Comparison of ENCODE assay signal across 9 cellular contexts in the genomic region with DNA sequence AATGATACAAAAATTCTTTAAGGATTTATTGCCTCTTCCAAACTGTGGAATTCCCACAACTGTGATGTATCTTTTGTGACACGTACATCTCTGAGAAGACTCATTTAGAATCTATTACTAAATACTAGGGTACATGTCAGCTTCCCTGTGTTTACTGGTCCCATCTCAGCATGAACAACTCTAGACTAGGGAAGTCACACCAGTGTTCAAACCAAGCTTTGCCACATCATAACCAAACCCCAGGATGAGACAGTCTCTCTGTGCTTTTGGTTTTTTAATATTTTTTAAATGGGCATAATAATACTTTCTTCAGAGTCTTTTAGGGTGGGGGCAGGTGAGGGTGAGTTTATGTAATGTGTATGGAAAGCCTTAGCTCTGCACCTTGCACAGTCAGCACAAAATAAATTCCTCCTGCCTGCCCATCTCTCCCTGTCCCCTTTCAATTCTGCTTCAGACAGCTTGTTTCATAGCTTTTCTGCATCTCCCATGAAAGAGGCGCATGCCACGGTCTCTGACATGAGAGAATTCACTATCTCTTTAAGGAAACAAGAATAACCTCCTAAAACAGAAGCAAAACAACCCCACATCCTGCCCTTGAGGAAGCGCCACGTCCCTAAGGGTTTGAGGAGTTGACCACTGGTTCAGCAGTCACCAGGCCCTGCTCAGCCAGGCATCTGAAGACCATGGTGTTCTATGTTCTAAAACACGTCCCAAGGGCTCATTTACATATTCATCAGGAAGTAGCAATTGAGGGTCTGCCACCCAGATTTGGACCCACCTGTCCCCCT.
DNase-seq lines count a peak whose midpoint lies in the region; ATAC-seq and TF ChIP-seq lines count a peak whose summit lies in the region.
"Had no signal": no experiment of that assay in that cellular context is flagged by ENCODE, and none has a peak within 500 bp of the region (broad histone marks: within the 10 kb centered on the region; RNA-seq: fewer than 3 reads in every experiment).

No MANE protein-coding gene starts in this region.

- TF ChIP-seq EP300 in SK-N-SH (IDR thresholded peaks at IDR 0.05; ENCODE audit: borderline replicate concordance in 1 of 2, low read depth in 1 of 2, low read length in 1 of 2), result no peak

- TF ChIP-seq RAD21 in SK-N-SH (IDR thresholded peaks at IDR 0.05; ENCODE audit: low read length), result no peak

- H3K4me1 ChIP-seq in SK-N-SH (ENCODE audit: control insufficient read depth in 1 of 2, insufficient read depth in 2 of 2, low read depth in 1 of 2, low read length in 1 of 2), result no peaks in the 10 kb centered on the region

- no peak overlapping the region for H3K27ac ChIP-seq in SK-N-SH (ENCODE audit: low read depth in 2 of 2, low read length in 1 of 2)
- H3K27ac ChIP-seq: VCaP had no signal

- no peak overlapping the region for H3K27ac Mint-ChIP-seq in glutamatergic neuron (ENCODE audit: unreplicated experiment)

- WGBS in SK-N-SH (ENCODE audit: low lambda C conversion rate), result 85% methylated on average over 6 of the region's 6 CpGs

- TF ChIP-seq CTCF in SK-N-SH (IDR thresholded peaks at IDR 0.05) (no peak), glutamatergic neuron (IDR thresholded peaks at IDR 0.05; ENCODE audit: partially characterized antibody, unreplicated experiment) (no peak)

- DNase-seq in hepatic stellate cell (ENCODE audit: low spot score) (peak; percentile 37), SK-N-SH (no peak), SW480 (ENCODE audit: low spot score) (no peak), head of caudate nucleus (no peak), glutamatergic neuron (no peak)

- no peak overlapping the region for H3K9ac ChIP-seq in SK-N-SH

- H4K20me1 ChIP-seq in SK-N-SH (ENCODE audit: insufficient read depth), result no peaks in the 10 kb centered on the region

- H3K4me3 ChIP-seq in SK-N-SH (ENCODE audit: low read depth in 2 of 2, low read length in 1 of 2), result no peak overlapping the region

- peaks cover 4% of the 10 kb centered on the region for H3K36me3 Mint-ChIP-seq in glutamatergic neuron (ENCODE audit: unreplicated experiment)

- peaks cover 4% of the 10 kb centered on the region for H3K4me1 Mint-ChIP-seq in glutamatergic neuron (ENCODE audit: low read depth, unreplicated experiment)

- no peaks in the 10 kb centered on the region for H3K36me3 ChIP-seq in SK-N-SH (replicated peaks in 1 of 2; ENCODE audit: control insufficient read depth in 1 of 2, insufficient read depth in 2 of 2, low read length in 1 of 2)

- POLR2A ChIA-PET in SK-N-SH (lab: Yijun Ruan, JAX), result no interaction called here

- no peaks in the 10 kb centered on the region for H3K9me2 ChIP-seq in SK-N-SH

- peaks cover 2% of the 10 kb centered on the region for H3K9me3 Mint-ChIP-seq in glutamatergic neuron (ENCODE audit: unreplicated experiment)

- CTCF ChIA-PET in SK-N-SH (lab: Yijun Ruan, JAX), result interaction anchor here (1.0 to 3.2 kb wide), 4 partner anchors 11 to 365 kb away, joined by 3 to 16 read pairs (median 3); no protein-coding TSS in a partner anchor

- no peaks in the 10 kb centered on the region for H3F3A ChIP-seq in SK-N-SH (replicated peaks; ENCODE audit: insufficient read depth)

- H3K4me2 ChIP-seq in SK-N-SH, result no peak overlapping the region

- H3K4me3 Mint-ChIP-seq in glutamatergic neuron (ENCODE audit: unreplicated experiment), result no peak overlapping the region

- H2AFZ ChIP-seq in SK-N-SH (ENCODE audit: low read depth), result no peak overlapping the region

- H3K27me3 Mint-ChIP-seq in glutamatergic neuron (ENCODE audit: unreplicated experiment), result peaks cover 2% of the 10 kb centered on the region

- no peaks in the 10 kb centered on the region for H3K79me2 ChIP-seq in SK-N-SH (ENCODE audit: insufficient read depth)

- H3K27me3 ChIP-seq in SK-N-SH (ENCODE audit: insufficient read depth), result no peaks in the 10 kb centered on the region

- intact Hi-C loops in head of caudate nucleus (cut with DNase I), result no loop called here

- no peaks in the 10 kb centered on the region for H3K9me3 ChIP-seq in SK-N-SH

- ATAC-seq in GM18858 (IDR thresholded peaks at IDR 0.05; ENCODE audit: unreplicated experiment) (peak; percentile 92), GM21528 (IDR thresholded peaks at IDR 0.05; ENCODE audit: low FRiP score, unreplicated experiment) (peak; percentile 86), HG03457 (IDR thresholded peaks at IDR 0.05; ENCODE audit: unreplicated experiment) (peak; percentile 88)

TF ChIP-seq in SK-N-SH, 30 proteins besides CTCF, POLR2A, EP300 and RAD21:
- TF ChIP-seq, protein P1, sequence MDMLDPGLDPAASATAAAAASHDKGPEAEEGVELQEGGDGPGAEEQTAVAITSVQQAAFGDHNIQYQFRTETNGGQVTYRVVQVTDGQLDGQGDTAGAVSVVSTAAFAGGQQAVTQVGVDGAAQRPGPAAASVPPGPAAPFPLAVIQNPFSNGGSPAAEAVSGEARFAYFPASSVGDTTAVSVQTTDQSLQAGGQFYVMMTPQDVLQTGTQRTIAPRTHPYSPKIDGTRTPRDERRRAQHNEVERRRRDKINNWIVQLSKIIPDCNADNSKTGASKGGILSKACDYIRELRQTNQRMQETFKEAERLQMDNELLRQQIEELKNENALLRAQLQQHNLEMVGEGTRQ (IDR thresholded peaks at IDR 0.05; ENCODE audit: borderline replicate concordance, low read depth, low read length), result no peak
- TF ChIP-seq, protein P2, sequence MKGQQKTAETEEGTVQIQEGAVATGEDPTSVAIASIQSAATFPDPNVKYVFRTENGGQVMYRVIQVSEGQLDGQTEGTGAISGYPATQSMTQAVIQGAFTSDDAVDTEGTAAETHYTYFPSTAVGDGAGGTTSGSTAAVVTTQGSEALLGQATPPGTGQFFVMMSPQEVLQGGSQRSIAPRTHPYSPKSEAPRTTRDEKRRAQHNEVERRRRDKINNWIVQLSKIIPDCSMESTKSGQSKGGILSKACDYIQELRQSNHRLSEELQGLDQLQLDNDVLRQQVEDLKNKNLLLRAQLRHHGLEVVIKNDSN (IDR thresholded peaks at IDR 0.05; ENCODE audit: borderline replicate concordance, low read depth), result no peak
- TF ChIP-seq YY1 (IDR thresholded peaks at IDR 0.05; ENCODE audit: low read depth), result no peak
- TF ChIP-seq FOXJ3 (CRISPR knock-in tag; IDR thresholded peaks at IDR 0.05), result no peak
- no peak for TF ChIP-seq TAF1 (IDR thresholded peaks at IDR 0.05; ENCODE audit: borderline replicate concordance, low read depth, low read length)
- no peak for TF ChIP-seq RFX5 (IDR thresholded peaks at IDR 0.05; ENCODE audit: low read length)
- TF ChIP-seq NRF1 (IDR thresholded peaks at IDR 0.05; ENCODE audit: low read depth, low read length), result no peak
- TF ChIP-seq RCOR1 (IDR thresholded peaks at IDR 0.05; ENCODE audit: low read length), result no peak
- no peak for TF ChIP-seq GATA2 (CRISPR knock-in tag; IDR thresholded peaks at IDR 0.05)
- no peak for TF ChIP-seq JUND (IDR thresholded peaks at IDR 0.05)
- TF ChIP-seq, protein P3, sequence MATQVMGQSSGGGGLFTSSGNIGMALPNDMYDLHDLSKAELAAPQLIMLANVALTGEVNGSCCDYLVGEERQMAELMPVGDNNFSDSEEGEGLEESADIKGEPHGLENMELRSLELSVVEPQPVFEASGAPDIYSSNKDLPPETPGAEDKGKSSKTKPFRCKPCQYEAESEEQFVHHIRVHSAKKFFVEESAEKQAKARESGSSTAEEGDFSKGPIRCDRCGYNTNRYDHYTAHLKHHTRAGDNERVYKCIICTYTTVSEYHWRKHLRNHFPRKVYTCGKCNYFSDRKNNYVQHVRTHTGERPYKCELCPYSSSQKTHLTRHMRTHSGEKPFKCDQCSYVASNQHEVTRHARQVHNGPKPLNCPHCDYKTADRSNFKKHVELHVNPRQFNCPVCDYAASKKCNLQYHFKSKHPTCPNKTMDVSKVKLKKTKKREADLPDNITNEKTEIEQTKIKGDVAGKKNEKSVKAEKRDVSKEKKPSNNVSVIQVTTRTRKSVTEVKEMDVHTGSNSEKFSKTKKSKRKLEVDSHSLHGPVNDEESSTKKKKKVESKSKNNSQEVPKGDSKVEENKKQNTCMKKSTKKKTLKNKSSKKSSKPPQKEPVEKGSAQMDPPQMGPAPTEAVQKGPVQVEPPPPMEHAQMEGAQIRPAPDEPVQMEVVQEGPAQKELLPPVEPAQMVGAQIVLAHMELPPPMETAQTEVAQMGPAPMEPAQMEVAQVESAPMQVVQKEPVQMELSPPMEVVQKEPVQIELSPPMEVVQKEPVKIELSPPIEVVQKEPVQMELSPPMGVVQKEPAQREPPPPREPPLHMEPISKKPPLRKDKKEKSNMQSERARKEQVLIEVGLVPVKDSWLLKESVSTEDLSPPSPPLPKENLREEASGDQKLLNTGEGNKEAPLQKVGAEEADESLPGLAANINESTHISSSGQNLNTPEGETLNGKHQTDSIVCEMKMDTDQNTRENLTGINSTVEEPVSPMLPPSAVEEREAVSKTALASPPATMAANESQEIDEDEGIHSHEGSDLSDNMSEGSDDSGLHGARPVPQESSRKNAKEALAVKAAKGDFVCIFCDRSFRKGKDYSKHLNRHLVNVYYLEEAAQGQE (IDR thresholded peaks at IDR 0.05; ENCODE audit: low read depth, low read length), result no peak
- TF ChIP-seq TEAD4 (IDR thresholded peaks at IDR 0.05; ENCODE audit: borderline replicate concordance, insufficient read depth), result no peak
- TF ChIP-seq CHD2 (IDR thresholded peaks at IDR 0.05; ENCODE audit: low read length, partially characterized antibody), result no peak
